9 cellular contexts compared by ENCODE assay signal in the genomic region with DNA sequence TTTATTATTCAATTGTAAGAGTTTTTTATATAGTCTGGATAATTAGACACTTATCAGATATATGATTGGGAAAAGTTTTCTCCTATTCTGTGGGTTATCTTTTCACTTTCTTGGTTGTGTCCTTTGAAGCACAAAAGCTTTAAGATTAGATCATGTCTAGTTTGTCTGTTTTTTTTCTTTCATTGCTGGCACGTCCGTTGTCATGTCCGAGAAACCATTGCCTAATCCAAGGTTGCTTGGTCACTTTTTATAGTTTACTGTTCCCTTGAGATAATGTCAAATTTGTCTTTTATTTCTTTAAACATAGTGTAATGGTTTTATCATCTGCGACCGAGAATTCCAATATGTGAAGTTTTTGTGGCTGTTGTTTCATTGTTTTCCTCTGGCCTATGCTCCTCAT.
"Had no signal": no experiment of that assay in that cellular context is flagged by ENCODE, and none has a peak within 500 bp of the region (broad histone marks: within the 10 kb centered on the region; RNA-seq: fewer than 3 reads in every experiment).

No MANE protein-coding gene starts in this region.

- H3K4me3 ChIP-seq: coronary artery, stomach, thyroid gland had no signal

- ATAC-seq: activated CD4-positive, alpha-beta T cell treated with anti-CD3 and anti-CD28 coated beads for 36 hours; activated T-cell treated with anti-CD3 and anti-CD28 coated beads, Interleukin-2, amount 50 U/mL, for 72 hours had no signal

- H3K9me3 ChIP-seq: stomach, thyroid gland had no signal

- H3K27me3 ChIP-seq: stomach, thyroid gland had no signal

- H3K27ac ChIP-seq: stomach, thyroid gland had no signal

- H3K36me3 ChIP-seq: thyroid gland had no signal

- DNase-seq: activated CD4-positive, alpha-beta T cell treated with anti-CD3 and anti-CD28 coated beads for 36 hours; activated T-cell treated with anti-CD3 and anti-CD28 coated beads, Interleukin-2, amount 50 U/mL, for 72 hours; caudate nucleus; effector CD4-positive, alpha-beta T cell; small intestine; stomach; SW 1271; thyroid gland had no signal
